In the genomic region with DNA sequence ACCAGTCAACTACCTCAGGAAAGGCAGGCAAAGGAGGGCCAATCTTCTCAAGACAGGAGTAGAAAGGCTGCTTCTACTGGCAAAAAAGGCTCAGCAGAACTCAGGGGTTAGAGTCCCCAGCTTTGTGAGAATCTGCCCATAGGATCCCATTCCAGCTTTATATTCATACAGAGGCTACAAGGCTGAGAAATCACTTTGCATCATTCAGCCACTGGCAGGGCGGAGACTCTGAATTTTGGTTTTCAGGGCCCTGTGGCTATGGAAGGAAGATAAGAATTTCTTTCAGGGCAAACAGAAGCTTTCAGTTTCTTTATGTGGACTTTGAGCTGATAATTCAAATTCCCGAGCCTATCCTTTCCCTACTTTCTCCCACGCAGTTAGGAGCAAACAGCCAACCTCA, we compare ENCODE assay signal across 11 cellular contexts.
DNase-seq lines count a peak whose midpoint lies in the region; ATAC-seq lines count a peak whose summit lies in the region.
"Had no signal": no experiment of that assay in that cellular context is flagged by ENCODE, and none has a peak within 500 bp of the region (broad histone marks: within the 10 kb centered on the region; RNA-seq: fewer than 3 reads in every experiment).

No MANE protein-coding gene starts in this region.

- H3K36me3 Mint-ChIP-seq in CD4-positive, CD25-positive, alpha-beta regulatory T cell = peaks cover 8% of the 10 kb centered on the region
- peaks cover 18% of the 10 kb centered on the region for H3K36me3 Mint-ChIP-seq in activated naive CD4-positive, alpha-beta T cell treated with anti-CD3 and anti-CD28 coated beads, Interleukin-2, amount 10 ng/mL, durations not matched to agents 7 days and 5 days

- peaks cover 0 to 11% (median 0%) of the 10 kb centered on the region in 7 donors for H3K9me3 Mint-ChIP-seq in CD4-positive, CD25-positive, alpha-beta regulatory T cell
- H3K9me3 Mint-ChIP-seq in activated naive CD4-positive, alpha-beta T cell treated with anti-CD3 and anti-CD28 coated beads, Interleukin-2, amount 10 ng/mL, durations not matched to agents 7 days and 5 days = peaks cover 16% of the 10 kb centered on the region

- CTCF ChIA-PET in activated naive CD4-positive, alpha-beta T cell treated with anti-CD3 and anti-CD28 coated beads, Interleukin-2, amount 10 ng/mL, durations not matched to agents 7 days and 5 days (lab: Charles Lee) = interaction anchor here (1.1 kb wide), 1 partner anchor 1162 kb away, joined by 3 read pairs; no protein-coding TSS in a partner anchor

- H3K9ac ChIP-seq in mesendoderm (ENCODE audit: low read length) = no peak overlapping the region

- peak overlapping the region; percentile 61 for H3K4me3 ChIP-seq in CD4-positive, CD25-positive, alpha-beta regulatory T cell (ENCODE audit: low read depth, low read length)
- no peak overlapping the region for H3K4me3 ChIP-seq in mesendoderm (ENCODE audit: low read length)
- H3K4me3 ChIP-seq: MG63, testis had no signal

- H2BK15ac ChIP-seq in mesendoderm (replicated peaks; ENCODE audit: low read depth) = no peak overlapping the region

- H3K9me3 ChIP-seq in CD4-positive, CD25-positive, alpha-beta regulatory T cell (ENCODE audit: control insufficient read depth in 2 of 2, low read length in 2 of 2) = no peaks in the 10 kb centered on the region
- H3K9me3 ChIP-seq: MG63, testis had no signal

- H3K27ac Mint-ChIP-seq in CD4-positive, CD25-positive, alpha-beta regulatory T cell = peak overlapping the region; percentile 95 to 99 (median 97)
- peak overlapping the region; percentile 96 for H3K27ac Mint-ChIP-seq in activated naive CD4-positive, alpha-beta T cell treated with anti-CD3 and anti-CD28 coated beads, Interleukin-2, amount 10 ng/mL, durations not matched to agents 7 days and 5 days

- H2BK120ac ChIP-seq in mesendoderm (ENCODE audit: low read depth, low read length) = no peak overlapping the region

- no peak overlapping the region for H2BK5ac ChIP-seq in mesendoderm (ENCODE audit: low read length)

- H3K4ac ChIP-seq in mesendoderm (ENCODE audit: low read depth, low read length) = no peak overlapping the region

- no CpG with 5 or more reads among the region's 3 CpGs for WGBS in mesendoderm (ENCODE audit: extremely low coverage, insufficient coverage, low lambda C conversion rate)

- H3K4me1 Mint-ChIP-seq in CD4-positive, CD25-positive, alpha-beta regulatory T cell = peaks cover 42 to 97% (median 61%) of the 10 kb centered on the region in 4 donors
- H3K4me1 Mint-ChIP-seq in activated naive CD4-positive, alpha-beta T cell treated with anti-CD3 and anti-CD28 coated beads, Interleukin-2, amount 10 ng/mL, durations not matched to agents 7 days and 5 days = peaks cover 85% of the 10 kb centered on the region

- H3K27me3 Mint-ChIP-seq in CD4-positive, CD25-positive, alpha-beta regulatory T cell = no peaks in the 10 kb centered on the region
- no peaks in the 10 kb centered on the region for H3K27me3 Mint-ChIP-seq in activated naive CD4-positive, alpha-beta T cell treated with anti-CD3 and anti-CD28 coated beads, Interleukin-2, amount 10 ng/mL, durations not matched to agents 7 days and 5 days

- H3K79me1 ChIP-seq in mesendoderm (ENCODE audit: low read length) = no peaks in the 10 kb centered on the region

- no peak overlapping the region for H3K23ac ChIP-seq in mesendoderm (ENCODE audit: low read length)

- no peak overlapping the region for H3K56ac ChIP-seq in mesendoderm (ENCODE audit: low read length)

- H4K8ac ChIP-seq in mesendoderm (ENCODE audit: low read depth, low read length) = no peak overlapping the region

- no peaks in the 10 kb centered on the region for H3K79me2 ChIP-seq in mesendoderm (ENCODE audit: control insufficient read depth, insufficient read depth, low read length)

- H3K36me3 ChIP-seq in CD4-positive, CD25-positive, alpha-beta regulatory T cell (ENCODE audit: control insufficient read depth, insufficient read depth, low read length) = no peaks in the 10 kb centered on the region
- no peaks in the 10 kb centered on the region for H3K36me3 ChIP-seq in mesendoderm (ENCODE audit: control insufficient read depth, insufficient read depth, low read length)
- H3K36me3 ChIP-seq: MG63 had no signal

- H3K4me3 Mint-ChIP-seq in CD4-positive, CD25-positive, alpha-beta regulatory T cell = peak overlapping the region; percentile 67 to 72 (median 71)
- H3K4me3 Mint-ChIP-seq in activated naive CD4-positive, alpha-beta T cell treated with anti-CD3 and anti-CD28 coated beads, Interleukin-2, amount 10 ng/mL, durations not matched to agents 7 days and 5 days = peak overlapping the region; percentile 54

- no peak for ATAC-seq in CD4-positive, CD25-positive, alpha-beta regulatory T cell (ENCODE audit: low read depth in 2 of 2)
- ATAC-seq in GM19324 (IDR thresholded peaks at IDR 0.05; ENCODE audit: low FRiP score, unreplicated experiment) = peak; percentile 37
- peak; percentile 33 for ATAC-seq in HG03159 (IDR thresholded peaks at IDR 0.05; ENCODE audit: unreplicated experiment)
- no peak for ATAC-seq in GM18868 (IDR thresholded peaks at IDR 0.05; ENCODE audit: unreplicated experiment)

- peak overlapping the region; percentile 86 for H3K27ac ChIP-seq in CD4-positive, CD25-positive, alpha-beta regulatory T cell (ENCODE audit: insufficient read depth, low read length, poor library complexity, severe bottlenecking)
- H3K27ac ChIP-seq in mesendoderm (ENCODE audit: low read depth, low read length) = no peak overlapping the region
- H3K27ac ChIP-seq: C4-2B, testis had no signal

- no peak overlapping the region for H3K18ac ChIP-seq in mesendoderm (ENCODE audit: low read length)

- peak in 1 of 3 donors; percentile 76 for DNase-seq in CD4-positive, CD25-positive, alpha-beta regulatory T cell
- peak; percentile 52 for DNase-seq in activated naive CD4-positive, alpha-beta T cell treated with anti-CD3 and anti-CD28 coated beads, Interleukin-2, amount 10 ng/mL, durations not matched to agents 7 days and 5 days
- DNase-seq in ecto neural progenitor cell (ENCODE audit: low spot score) = no peak
- DNase-seq in stimulated activated CD4-positive, alpha-beta T cell treated with anti-CD3 and anti-CD28 coated beads, Interleukin-2, amount 100 ng/mL, for 24 hours = no peak
- no peak for DNase-seq in mesendoderm
- DNase-seq: MG63, testis had no signal

- no peak overlapping the region for H2AK5ac ChIP-seq in mesendoderm (ENCODE audit: low read length)

- no peak overlapping the region for H4K5ac ChIP-seq in mesendoderm (ENCODE audit: low read length)

- peaks cover 84% of the 10 kb centered on the region for H3K4me1 ChIP-seq in CD4-positive, CD25-positive, alpha-beta regulatory T cell (ENCODE audit: control insufficient read depth, insufficient read depth, low read length, poor library complexity, severe bottlenecking)
- no peaks in the 10 kb centered on the region for H3K4me1 ChIP-seq in mesendoderm (ENCODE audit: control insufficient read depth, low read depth, low read length)
- H3K4me1 ChIP-seq: testis had no signal

- no peaks in the 10 kb centered on the region for H3K27me3 ChIP-seq in CD4-positive, CD25-positive, alpha-beta regulatory T cell (ENCODE audit: control insufficient read depth, insufficient read depth, low read length)
- H3K27me3 ChIP-seq in mesendoderm (ENCODE audit: insufficient read depth, low read length, poor library complexity) = no peaks in the 10 kb centered on the region
- H3K27me3 ChIP-seq: MG63, testis had no signal

- no peak overlapping the region for H3K4me2 ChIP-seq in mesendoderm (ENCODE audit: low read length)

Comparison
In these comparisons a context has a peak if more than half of its experiments do, and no peak if none do; other contexts are left out.
1. ATAC-seq: peak in GM19324 (single experiment) and HG03159 (single experiment); none in CD4-positive, CD25-positive, alpha-beta regulatory T cell (0 of 2) and GM18868 (single experiment).